In the genomic region with DNA sequence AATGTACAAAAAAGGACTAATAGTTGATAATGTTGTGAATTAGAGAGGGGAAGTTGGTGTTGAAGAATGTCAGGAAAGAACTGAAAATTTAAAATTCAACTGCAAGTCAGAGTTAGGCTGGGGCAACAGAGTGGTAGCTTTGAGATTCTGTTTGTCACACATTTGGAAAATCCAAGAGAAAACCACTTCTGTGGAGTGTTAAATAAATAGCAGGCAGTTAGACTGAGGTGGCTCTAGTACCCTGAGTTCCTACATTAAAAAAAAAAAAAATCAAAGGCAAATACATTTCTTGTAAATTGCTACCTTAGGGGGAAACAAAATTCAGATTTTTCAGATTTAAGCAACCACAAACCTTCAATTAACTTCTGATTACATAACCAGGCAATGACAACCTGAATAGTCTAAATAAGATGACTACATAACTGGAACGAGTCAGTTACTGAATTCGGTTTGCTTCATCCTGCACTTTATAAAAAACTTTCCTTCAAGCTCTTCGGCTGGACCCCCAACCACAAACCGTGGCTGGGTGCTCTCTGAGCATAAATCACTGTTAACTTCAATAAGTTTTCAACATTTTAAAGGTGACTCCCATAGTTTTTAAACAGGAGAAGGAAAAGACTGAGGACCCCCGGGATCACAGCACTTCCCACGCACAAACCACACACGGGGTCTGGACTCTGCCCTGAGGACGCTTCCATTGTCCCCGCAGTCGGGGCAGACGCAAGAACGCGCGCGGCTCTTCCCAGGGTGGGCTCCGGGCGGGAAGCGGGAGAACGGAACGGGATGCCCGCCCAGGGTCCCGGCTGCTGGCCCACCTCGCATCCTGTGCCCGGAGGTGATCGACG, we compare ENCODE assay signal across 8 cellular contexts. TPM values are rescaled to one million over a fixed set of nuclear protein-coding genes. Genes with fewer than 3 reads are reported as not detected.
DNase-seq lines count a peak whose midpoint lies in the region; ATAC-seq and TF ChIP-seq lines count a peak whose summit lies in the region.

No MANE protein-coding gene starts in this region.

- peaks cover 17% of the 10 kb centered on the region for H3K4me1 Mint-ChIP-seq in WTC11

- peaks cover 6% of the 10 kb centered on the region; the same call in 1 of the 2 replicates for H3K36me3 Mint-ChIP-seq in WTC11

- peak overlapping the region; percentile 56 to 96 (median 85) for H3K4me3 ChIP-seq in heart right ventricle

- no peak for TF ChIP-seq CTCF in WTC11 (IDR thresholded peaks at IDR 0.05)
- TF ChIP-seq CTCF in heart right ventricle (IDR thresholded peaks at IDR 0.05), result no peak

- H3K27ac Mint-ChIP-seq in WTC11, result peak overlapping the region; percentile 60

- DNase-seq in DMS53 (lab: John Stamatoyannopoulos, UW) (peak; percentile 34), DMS53 treated with DMSO at 0.1 percent for 48 hours (lab: John Stamatoyannopoulos, UW; ENCODE audit: unreplicated experiment) (no peak), WTC11 (ENCODE audit: low spot score) (no peak), heart right ventricle (no peak), retina (peak; percentile 5), NCI-H69 (lab: John Stamatoyannopoulos, UW) (no peak)

- CTCF ChIA-PET in WTC11 (lab: Charles Lee), result interaction anchor here (0.7 to 1.7 kb wide), 6 partner anchors 13 to 322 kb away, joined by 3 to 13 read pairs (median 4); partner anchors contain the start of gene ZNF486

- peak overlapping the region in 9 of 10 donors; percentile 56 to 84 (median 78) for H3K27ac ChIP-seq in heart right ventricle

- H3K27me3 Mint-ChIP-seq in WTC11 (ENCODE audit: low read depth), result no peaks in the 10 kb centered on the region

- peaks cover 0 to 5% (median 0%) of the 10 kb centered on the region in 11 donors for H3K9me3 ChIP-seq in heart right ventricle

- H3K36me3 ChIP-seq in heart right ventricle, result peaks cover 0 to 5% (median 0%) of the 10 kb centered on the region in 9 donors

- peaks cover 0 to 30% (median 8%) of the 10 kb centered on the region in 9 donors for H3K4me1 ChIP-seq in heart right ventricle

- no peaks in the 10 kb centered on the region for H3K9me3 Mint-ChIP-seq in WTC11

- ATAC-seq in WTC11, result no peak
- ATAC-seq in heart right ventricle, result no peak
- ATAC-seq in HG02759 (IDR thresholded peaks at IDR 0.05; ENCODE audit: unreplicated experiment), result no peak
- ATAC-seq in GM21576 (IDR thresholded peaks at IDR 0.05; ENCODE audit: unreplicated experiment), result no peak

- WGBS in heart right ventricle, 2 donors, result 0 to 1% methylated on average over 26 of the region's 26 CpGs

- peak overlapping the region; percentile 91 for H3K4me3 Mint-ChIP-seq in WTC11

- POLR2A ChIA-PET in WTC11 (lab: Charles Lee), result interaction anchor here (1.0 to 2.1 kb wide), 12 partner anchors 8 to 385 kb away, joined by 3 to 39 read pairs (median 4); partner anchors contain the start of genes ZNF253, ZNF486 and ZNF90

- H3K27me3 ChIP-seq in heart right ventricle, result no peaks in the 10 kb centered on the region

- intact Hi-C loops in heart right ventricle (cut with DNase I), result loop anchor here in 1 of 10 donors (1.0 kb wide), 1 partner anchor 14 kb away; no protein-coding TSS in a partner anchor

TF ChIP-seq in WTC11, 78 proteins besides CTCF, POLR2A, EP300 and RAD21:
- TF ChIP-seq, protein P1, sequence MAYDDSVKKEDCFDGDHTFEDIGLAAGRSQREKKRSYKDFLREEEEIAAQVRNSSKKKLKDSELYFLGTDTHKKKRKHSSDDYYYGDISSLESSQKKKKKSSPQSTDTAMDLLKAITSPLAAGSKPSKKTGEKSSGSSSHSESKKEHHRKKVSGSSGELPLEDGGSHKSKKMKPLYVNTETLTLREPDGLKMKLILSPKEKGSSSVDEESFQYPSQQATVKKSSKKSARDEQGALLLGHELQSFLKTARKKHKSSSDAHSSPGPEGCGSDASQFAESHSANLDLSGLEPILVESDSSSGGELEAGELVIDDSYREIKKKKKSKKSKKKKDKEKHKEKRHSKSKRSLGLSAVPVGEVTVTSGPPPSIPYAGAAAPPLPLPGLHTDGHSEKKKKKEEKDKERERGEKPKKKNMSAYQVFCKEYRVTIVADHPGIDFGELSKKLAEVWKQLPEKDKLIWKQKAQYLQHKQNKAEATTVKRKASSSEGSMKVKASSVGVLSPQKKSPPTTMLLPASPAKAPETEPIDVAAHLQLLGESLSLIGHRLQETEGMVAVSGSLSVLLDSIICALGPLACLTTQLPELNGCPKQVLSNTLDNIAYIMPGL (CRISPR knock-in tag; IDR thresholded peaks at IDR 0.05), result peak; percentile 48; the same call in 1 of the 2 replicates
- TF ChIP-seq JUN (CRISPR knock-in tag; IDR thresholded peaks at IDR 0.05) (no peak), ESRRA (CRISPR knock-in tag; IDR thresholded peaks at IDR 0.05; ENCODE audit: borderline replicate concordance) (0 out of 2 replicates have a peak, but pooled peaks have one; percentile 12)
- TF ChIP-seq, protein P2, sequence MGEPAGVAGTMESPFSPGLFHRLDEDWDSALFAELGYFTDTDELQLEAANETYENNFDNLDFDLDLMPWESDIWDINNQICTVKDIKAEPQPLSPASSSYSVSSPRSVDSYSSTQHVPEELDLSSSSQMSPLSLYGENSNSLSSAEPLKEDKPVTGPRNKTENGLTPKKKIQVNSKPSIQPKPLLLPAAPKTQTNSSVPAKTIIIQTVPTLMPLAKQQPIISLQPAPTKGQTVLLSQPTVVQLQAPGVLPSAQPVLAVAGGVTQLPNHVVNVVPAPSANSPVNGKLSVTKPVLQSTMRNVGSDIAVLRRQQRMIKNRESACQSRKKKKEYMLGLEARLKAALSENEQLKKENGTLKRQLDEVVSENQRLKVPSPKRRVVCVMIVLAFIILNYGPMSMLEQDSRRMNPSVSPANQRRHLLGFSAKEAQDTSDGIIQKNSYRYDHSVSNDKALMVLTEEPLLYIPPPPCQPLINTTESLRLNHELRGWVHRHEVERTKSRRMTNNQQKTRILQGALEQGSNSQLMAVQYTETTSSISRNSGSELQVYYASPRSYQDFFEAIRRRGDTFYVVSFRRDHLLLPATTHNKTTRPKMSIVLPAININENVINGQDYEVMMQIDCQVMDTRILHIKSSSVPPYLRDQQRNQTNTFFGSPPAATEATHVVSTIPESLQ (CRISPR knock-in tag; IDR thresholded peaks at IDR 0.05), result no peak

RNA-seq across cellular contexts. Expression of gene ZNF682, which starts 0.7 kb away (rescaled TPM):
- total RNA-seq in WTC11 (2021) (20.5 to 25.4 TPM (median 20.8 TPM) in 3 replicates), heart right ventricle (1 to 10 TPM; 1.9 to 8.8 (median 4.8) TPM)
- 10 to 100 TPM in 1 of 2 donors, 1 to 10 TPM in 1; 2.7 to 31.8 TPM for polyA plus RNA-seq in heart right ventricle

RNA-seq across cellular contexts. Expression of gene ZNF90, which starts 39.2 kb away (rescaled TPM):
- total RNA-seq in WTC11 (2021) (112 to 114 TPM (median 114 TPM) in 3 replicates), heart right ventricle (1 to 10 TPM in 1 of 10 donors, under 1 TPM in 9; 0.47 to 2.0 (median 0.75) TPM)
- 1 to 10 TPM in 1 of 2 donors, under 1 TPM in 1; 0.48 to 2.4 TPM for polyA plus RNA-seq in heart right ventricle

Comparison
In these comparisons a context has a peak if more than half of its experiments do, and no peak if none do; other contexts are left out.
1. DNase-seq: peak in DMS53 (single experiment) and retina (single experiment); none in DMS53 treated with DMSO at 0.1 percent for 48 hours (single experiment), WTC11 (single experiment), heart right ventricle (0 of 2) and NCI-H69 (single experiment).
2. RNA of gene ZNF90, which starts 39.2 kb away (total RNA-seq): 112 to 114 TPM in WTC11; 0.47 to 2.0 TPM in heart right ventricle; every median in the first group is over 10 times any median in the second.